Comparison of ENCODE assay signal across 16 cellular contexts in the genomic region with DNA sequence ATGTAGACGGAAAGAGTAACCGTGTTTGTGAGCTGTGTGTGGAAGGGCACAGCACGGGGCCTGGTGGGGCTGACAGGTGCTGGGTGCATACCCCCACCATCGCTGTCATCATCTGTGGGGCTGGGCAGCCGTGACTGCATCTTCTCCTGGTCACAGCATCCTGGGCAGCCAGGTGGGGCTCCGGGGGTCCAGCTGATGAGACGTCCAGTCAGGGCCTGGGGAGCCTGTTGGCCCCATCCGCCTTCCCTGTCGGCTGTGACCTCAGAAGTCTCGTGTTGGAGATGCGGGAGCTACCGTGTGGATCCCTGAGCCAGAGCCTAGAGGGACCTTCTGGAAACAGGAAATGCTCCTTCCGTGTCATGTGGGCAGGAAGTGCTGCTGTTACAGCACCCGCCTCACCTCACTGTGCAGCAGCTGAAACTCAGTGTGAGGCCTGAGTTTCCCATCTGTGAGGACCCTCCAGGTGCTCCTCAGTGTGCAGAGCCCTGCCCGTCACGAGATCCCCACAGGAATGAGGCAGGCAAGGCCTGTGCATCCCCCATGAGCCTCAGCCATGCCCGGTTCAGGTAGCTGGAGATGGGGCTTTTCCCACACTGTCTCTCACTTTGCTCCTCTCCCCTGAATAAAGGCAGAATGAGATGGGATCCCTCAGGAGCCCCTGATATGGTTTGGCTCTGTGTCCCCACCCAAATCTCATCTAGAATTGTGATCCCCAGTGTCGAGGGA.
DNase-seq lines count a peak whose midpoint lies in the region; ATAC-seq and TF ChIP-seq lines count a peak whose summit lies in the region.
"Had no signal": no experiment of that assay in that cellular context is flagged by ENCODE, and none has a peak within 500 bp of the region (broad histone marks: within the 10 kb centered on the region; RNA-seq: fewer than 3 reads in every experiment).

No MANE protein-coding gene starts in this region.

- no peak for TF ChIP-seq EP300 in esophagus muscularis mucosa (IDR thresholded peaks at IDR 0.05)

- H2BK12ac ChIP-seq in neuronal stem cell (ENCODE audit: low read length) = no peak overlapping the region

- no peaks in the 10 kb centered on the region for H3K79me1 ChIP-seq in neuronal stem cell (ENCODE audit: low read depth, low read length)

- peak overlapping the region; percentile 38 for H3K14ac ChIP-seq in neuronal stem cell (ENCODE audit: low read length)

- H3K18ac ChIP-seq in neuronal stem cell (ENCODE audit: low read length) = peak overlapping the region; percentile 76

- POLR2A ChIA-PET in HEK293T (lab: Yijun Ruan, JAX) = no interaction called here

- H3K9ac ChIP-seq in BLaER1 treated with 17β-estradiol and CSF1 and Interleukin-3, amounts not matched to agents 10 nM and 100 nM = peak overlapping the region in 1 of 11 experiments; percentile 18; a peak in 2 of 22 replicates
- no peak overlapping the region for H3K9ac ChIP-seq in neuronal stem cell (ENCODE audit: low read depth, low read length, poor library complexity)
- H3K9ac ChIP-seq: GM23248 had no signal

- CTCF ChIA-PET in HEK293T (lab: Yijun Ruan, JAX) = no interaction called here

- peak overlapping the region in 7 of 11 experiments; percentile 1 to 61 (median 27); a peak in 8 of 22 replicates for H3K27ac ChIP-seq in BLaER1 treated with 17β-estradiol and CSF1 and Interleukin-3, amounts not matched to agents 10 nM and 100 nM
- H3K27ac ChIP-seq in esophagus muscularis mucosa (replicated peaks in 1 of 4) (no peak overlapping the region), neuronal stem cell (replicated peaks; ENCODE audit: low read length) (no peak overlapping the region)
- H3K27ac ChIP-seq: GM23248 had no signal

- no peak overlapping the region for H3K23ac ChIP-seq in neuronal stem cell (ENCODE audit: low read depth, low read length, poor library complexity)

- no peaks in the 10 kb centered on the region for H3K27me3 ChIP-seq in BLaER1 treated with 17β-estradiol and CSF1 and Interleukin-3, amounts not matched to agents 10 nM and 100 nM
- H3K27me3 ChIP-seq in esophagus muscularis mucosa (no peaks in the 10 kb centered on the region), neuronal stem cell (ENCODE audit: control insufficient read depth in 3 of 3, insufficient read depth in 3 of 3, low read depth in 1 of 3, low read length in 3 of 3) (peaks cover 0 to 3% (median 0%) of the 10 kb centered on the region in 3 experiments), HAP-1 (ENCODE audit: low read depth) (no peaks in the 10 kb centered on the region)

- peaks cover 29 to 55% (median 41%) of the 10 kb centered on the region in 11 experiments for H3K9me3 ChIP-seq in BLaER1 treated with 17β-estradiol and CSF1 and Interleukin-3, amounts not matched to agents 10 nM and 100 nM (replicated peaks in 1 of 11)
- H3K9me3 ChIP-seq in esophagus muscularis mucosa (peaks cover 0 to 17% (median 12%) of the 10 kb centered on the region in 4 donors), neuronal stem cell (replicated peaks in 1 of 2; ENCODE audit: control insufficient read depth in 2 of 2, insufficient read depth in 1 of 2, low read depth in 1 of 2, low read length in 2 of 2) (peaks cover 6 to 7% of the 10 kb centered on the region in 2 donors), HAP-1 (no peaks in the 10 kb centered on the region; the same call in 1 of the 2 replicates)

- peak overlapping the region; percentile 0 for H2AFZ ChIP-seq in neuronal stem cell (ENCODE audit: low read length)
- H2AFZ ChIP-seq: GM23248 had no signal

- ATAC-seq in HG02759 (IDR thresholded peaks at IDR 0.05; ENCODE audit: unreplicated experiment) = no peak
- ATAC-seq: activated CD4-positive, CD25-positive, alpha-beta regulatory T cell treated with anti-CD3 and anti-CD28 coated beads, Interleukin-2, amount 50 U/mL, for 24 hours; T-helper 17 cell had no signal

- H4K8ac ChIP-seq in neuronal stem cell (ENCODE audit: low read depth, low read length) = no peak overlapping the region

- peak overlapping the region; percentile 64 to 93 (median 75) for H3K4me2 ChIP-seq in BLaER1 treated with 17β-estradiol and CSF1 and Interleukin-3, amounts not matched to agents 10 nM and 100 nM
- no peak overlapping the region for H3K4me2 ChIP-seq in neuronal stem cell (ENCODE audit: insufficient read depth, low read length, poor library complexity, severe bottlenecking)

- H3K4ac ChIP-seq in neuronal stem cell (ENCODE audit: low read length) = no peak overlapping the region

- peaks cover 32 to 60% (median 52%) of the 10 kb centered on the region in 10 experiments for H3K4me1 ChIP-seq in BLaER1 treated with 17β-estradiol and CSF1 and Interleukin-3, amounts not matched to agents 10 nM and 100 nM
- H3K4me1 ChIP-seq in esophagus muscularis mucosa (peaks cover 4 to 10% (median 6%) of the 10 kb centered on the region in 4 donors), neuronal stem cell (ENCODE audit: control insufficient read depth in 2 of 2, insufficient read depth in 1 of 2, low read depth in 1 of 2, low read length in 2 of 2) (no peaks in the 10 kb centered on the region), HAP-1 (no peaks in the 10 kb centered on the region)

- H2AK5ac ChIP-seq in neuronal stem cell (ENCODE audit: low read depth, low read length) = peak overlapping the region; percentile 63

- peak; percentile 26 for DNase-seq in NCI-H69 (lab: John Stamatoyannopoulos, UW)
- DNase-seq in esophagus muscularis mucosa (ENCODE audit: extremely low spot score) = peak; percentile 80
- DNase-seq in neuronal stem cell (ENCODE audit: low spot score) = no peak
- DNase-seq in HAP-1 (ENCODE audit: low spot score in 2 of 2) = no peak
- DNase-seq in HEK293T (ENCODE audit: extremely low spot score) = no peak
- no peak for DNase-seq in HT-29 (ENCODE audit: low spot score)
- DNase-seq: activated T-cell treated with anti-CD3 and anti-CD28 coated beads, Interleukin-2, amount 50 U/mL, for 1 hour; central memory CD4-positive, alpha-beta T cell; GM23248; naive B cell; NCI-H146; NCI-H226; T-helper 17 cell had no signal

- peak overlapping the region; percentile 85 for H2BK15ac ChIP-seq in neuronal stem cell (ENCODE audit: low read length)

- no peak for TF ChIP-seq CTCF in esophagus muscularis mucosa (IDR thresholded peaks at IDR 0.05)

- no peak for TF ChIP-seq POLR2A in esophagus muscularis mucosa (IDR thresholded peaks at IDR 0.05; ENCODE audit: low read depth)

- no peaks in the 10 kb centered on the region for H4K20me1 ChIP-seq in BLaER1 treated with 17β-estradiol and CSF1 and Interleukin-3, amounts not matched to agents 10 nM and 100 nM

- peak overlapping the region; percentile 75 for H2BK5ac ChIP-seq in neuronal stem cell (ENCODE audit: low read length)

- peaks cover 0 to 7% (median 0%) of the 10 kb centered on the region in 11 experiments; a peak in 2 of 22 replicates for H3K36me3 ChIP-seq in BLaER1 treated with 17β-estradiol and CSF1 and Interleukin-3, amounts not matched to agents 10 nM and 100 nM
- H3K36me3 ChIP-seq in esophagus muscularis mucosa = no peaks in the 10 kb centered on the region
- no peaks in the 10 kb centered on the region for H3K36me3 ChIP-seq in neuronal stem cell (replicated peaks in 1 of 2; ENCODE audit: control insufficient read depth in 2 of 2, insufficient read depth in 2 of 2, low read length in 2 of 2)
- no peaks in the 10 kb centered on the region for H3K36me3 ChIP-seq in HAP-1 (replicated peaks)

- in situ Hi-C loops in HAP-1 (cut with MboI; ENCODE audit: low sequenced_read_pairs) = no loop called here

- H2BK120ac ChIP-seq in neuronal stem cell (ENCODE audit: low read depth, low read length) = no peak overlapping the region

- 62% methylated on average over 13 of the region's 18 CpGs for WGBS in esophagus muscularis mucosa
- WGBS in neuronal stem cell (ENCODE audit: extremely low coverage in 2 of 2, insufficient read length in 2 of 2, insufficient replicate concordance in 1 of 2), 2 donors = no CpG with 5 or more reads among the region's 18 CpGs

- H3K4me3 ChIP-seq in BLaER1 treated with 17β-estradiol and CSF1 and Interleukin-3, amounts not matched to agents 10 nM and 100 nM = peak overlapping the region in 1 of 10 experiments; percentile 13; a peak in 1 of 20 replicates
- H3K4me3 ChIP-seq in esophagus muscularis mucosa (no peak overlapping the region), neuronal stem cell (ENCODE audit: low read length in 2 of 2) (no peak overlapping the region), HAP-1 (no peak overlapping the region)
- H3K4me3 ChIP-seq: GM23248 had no signal

- intact Hi-C loops in esophagus muscularis mucosa (cut with DNase I) = no loop called here

- no peak overlapping the region for H4K91ac ChIP-seq in neuronal stem cell (ENCODE audit: low read depth, low read length, poor library complexity)

TF ChIP-seq in HEK293T, 16 proteins besides CTCF, POLR2A, EP300 and RAD21:
- TF ChIP-seq, protein P1, sequence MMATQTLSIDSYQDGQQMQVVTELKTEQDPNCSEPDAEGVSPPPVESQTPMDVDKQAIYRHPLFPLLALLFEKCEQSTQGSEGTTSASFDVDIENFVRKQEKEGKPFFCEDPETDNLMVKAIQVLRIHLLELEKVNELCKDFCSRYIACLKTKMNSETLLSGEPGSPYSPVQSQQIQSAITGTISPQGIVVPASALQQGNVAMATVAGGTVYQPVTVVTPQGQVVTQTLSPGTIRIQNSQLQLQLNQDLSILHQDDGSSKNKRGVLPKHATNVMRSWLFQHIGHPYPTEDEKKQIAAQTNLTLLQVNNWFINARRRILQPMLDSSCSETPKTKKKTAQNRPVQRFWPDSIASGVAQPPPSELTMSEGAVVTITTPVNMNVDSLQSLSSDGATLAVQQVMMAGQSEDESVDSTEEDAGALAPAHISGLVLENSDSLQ (IDR thresholded peaks at IDR 0.05) = no peak
- TF ChIP-seq ELF4 (IDR thresholded peaks at IDR 0.05) (no peak), ARNT (IDR thresholded peaks at IDR 0.05) (no peak)

Comparison
In these comparisons a context has a peak if more than half of its experiments do, and no peak if none do; other contexts are left out.
1. H3K27ac ChIP-seq: peak in BLaER1 treated with 17β-estradiol and CSF1 and Interleukin-3, amounts not matched to agents 10 nM and 100 nM (7 of 11); none in esophagus muscularis mucosa (0 of 4) and neuronal stem cell (single experiment).
2. DNase-seq: peak in NCI-H69 (single experiment) and esophagus muscularis mucosa (single experiment); none in neuronal stem cell (single experiment), HAP-1 (0 of 2), HEK293T (single experiment) and HT-29 (single experiment).